Comparison of ENCODE assay signal across 1 cellular context in genomic region chr3:156800287-156800686, GRCh38. TPM values are rescaled to one million over a fixed set of nuclear protein-coding genes. Genes with fewer than 3 reads are reported as not detected.
"Had no signal": no experiment of that assay in that cellular context is flagged by ENCODE, and none has a peak within 500 bp of the region (broad histone marks: within the 10 kb centered on the region; RNA-seq: fewer than 3 reads in every experiment).

No MANE protein-coding gene starts in this region.

RNA-seq across cellular contexts. Expression of gene LEKR1, which starts 25.9 kb away (rescaled TPM):
- total RNA-seq: glomerular endothelial cell had no signal
